8 cellular contexts compared by ENCODE assay signal in genomic region chr3:39406368-39407258, GRCh38. TPM values are rescaled to one million over a fixed set of nuclear protein-coding genes. Genes with fewer than 3 reads are reported as not detected.
DNase-seq lines count a peak whose midpoint lies in the region; ATAC-seq and TF ChIP-seq lines count a peak whose summit lies in the region.

Gene RPSA, plus strand, starts transcription at chr3:39406720. Its CDS starts 934 bp downstream, at chr3:39407654.

- peaks cover 2% of the 10 kb centered on the region for H3K27me3 Mint-ChIP-seq in activated CD4-positive, alpha-beta T cell treated with anti-CD3 and anti-CD28 coated beads, Interleukin-2, amount 10 ng/mL, durations not matched to agents 24 days and 14 days

- no peaks in the 10 kb centered on the region for H3K9me3 Mint-ChIP-seq in activated CD4-positive, alpha-beta T cell treated with anti-CD3 and anti-CD28 coated beads, Interleukin-2, amount 10 ng/mL, durations not matched to agents 24 days and 14 days

- peak within 1 kb of the TSS; percentile 99 for H3K27ac Mint-ChIP-seq in activated CD4-positive, alpha-beta T cell treated with anti-CD3 and anti-CD28 coated beads, Interleukin-2, amount 10 ng/mL, durations not matched to agents 24 days and 14 days

- ATAC-seq in GM19328 (IDR thresholded peaks at IDR 0.05; ENCODE audit: unreplicated experiment), result peak; percentile 92
- peak; percentile 92 for ATAC-seq in HG03520 (IDR thresholded peaks at IDR 0.05; ENCODE audit: unreplicated experiment)

- peaks cover 40% of the 10 kb centered on the region for H3K4me1 Mint-ChIP-seq in activated CD4-positive, alpha-beta T cell treated with anti-CD3 and anti-CD28 coated beads, Interleukin-2, amount 10 ng/mL, durations not matched to agents 24 days and 14 days

- peaks cover 57% of the 10 kb centered on the region for H3K36me3 Mint-ChIP-seq in activated CD4-positive, alpha-beta T cell treated with anti-CD3 and anti-CD28 coated beads, Interleukin-2, amount 10 ng/mL, durations not matched to agents 24 days and 14 days (ENCODE audit: low read depth)

- TF ChIP-seq CTCF in C4-2B (conservative IDR thresholded peaks at IDR 0.05) (peak; percentile 42), coronary artery (IDR thresholded peaks at IDR 0.05) (no peak)

- H3K27ac ChIP-seq in C4-2B (peak within 1 kb of the TSS; percentile 97), coronary artery (peak within 1 kb of the TSS; percentile 35 to 88), layer of hippocampus (ENCODE audit: low read depth, low read length) (peak within 1 kb of the TSS; percentile 55)

- DNase-seq in NCI-H526 treated with DMSO at 0.1 percent for 48 hours (lab: John Stamatoyannopoulos, UW) (peak; percentile 94), coronary artery (ENCODE audit: low spot score) (peak; percentile 96)
- peak; percentile 99 for DNase-seq in activated CD4-positive, alpha-beta T cell treated with anti-CD3 and anti-CD28 coated beads, Interleukin-2, amount 10 ng/mL, durations not matched to agents 24 days and 14 days
- DNase-seq in stimulated activated CD4-positive, alpha-beta T cell treated with anti-CD3 and anti-CD28 coated beads, Interleukin-1b, Interleukin-23, amount 100 ng/mL, for 4 hours (ENCODE audit: low read depth in 2 of 2), result peak; percentile 81 to 92

- H3K4me3 ChIP-seq in coronary artery, result peak within 1 kb of the TSS; percentile 91

- H3K27me3 ChIP-seq in layer of hippocampus (ENCODE audit: control insufficient read depth, insufficient read depth, low read length), result no peaks in the 10 kb centered on the region

- intact Hi-C loops in activated CD4-positive, alpha-beta T cell treated with anti-CD3 and anti-CD28 coated beads, Interleukin-2, amount 10 ng/mL, durations not matched to agents 24 days and 14 days (cut with micrococcal nuclease), result loop anchor here (1.0 to 10.0 kb wide), 7 partner anchors 11 to 1242 kb away; partner anchors contain the start of genes EIF1B, OXSR1, RPL14 and SCN11A

- peak within 1 kb of the TSS; percentile 92 for H3K4me3 Mint-ChIP-seq in activated CD4-positive, alpha-beta T cell treated with anti-CD3 and anti-CD28 coated beads, Interleukin-2, amount 10 ng/mL, durations not matched to agents 24 days and 14 days

RNA-seq across cellular contexts. Expression of gene RPSA, which starts in this region (rescaled TPM):
- 1,932 and 1,935 TPM in 2 replicates for total RNA-seq in activated CD4-positive, alpha-beta T cell treated with anti-CD3 and anti-CD28 coated beads, Interleukin-2, amount 10 ng/mL, durations not matched to agents 24 days and 14 days

Comparison
In these comparisons a context has a peak if more than half of its experiments do, and no peak if none do; other contexts are left out.
1. Peak in every context shown above with its lines: DNase-seq, ATAC-seq, H3K4me3 ChIP-seq and H3K27ac ChIP-seq.